In the genomic region with DNA sequence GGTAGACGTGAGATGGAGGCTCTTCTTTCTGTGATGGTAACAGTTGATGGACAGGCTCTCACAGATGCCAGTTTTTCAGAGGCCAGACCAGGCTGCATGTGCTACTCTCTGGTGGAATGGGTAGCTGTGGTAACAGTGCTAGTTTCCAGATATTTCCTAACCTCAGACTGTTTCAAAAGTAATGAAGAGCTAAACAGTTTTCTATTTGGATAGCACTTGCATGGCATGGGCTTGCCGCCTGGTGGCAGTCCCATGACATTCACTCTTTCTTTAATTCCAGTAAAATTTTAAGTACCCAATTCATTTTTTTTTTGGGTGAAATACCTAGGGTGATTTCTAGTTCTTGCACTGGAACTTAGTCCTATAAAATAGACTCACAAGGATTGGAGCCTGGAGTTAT, we compare ENCODE assay signal across 24 cellular contexts.
A peak's percentile ranks its signal among the peaks of the same experiment; 100 is the strongest.
DNase-seq lines count a peak whose midpoint lies in the region; ATAC-seq and TF ChIP-seq lines count a peak whose summit lies in the region.
"Had no signal": no experiment of that assay in that cellular context is flagged by ENCODE, and none has a peak within 500 bp of the region (broad histone marks: within the 10 kb centered on the region; RNA-seq: fewer than 3 reads in every experiment).

No MANE protein-coding gene starts in this region.

- H3K4ac ChIP-seq in mesendoderm (ENCODE audit: low read depth, low read length): no peak overlapping the region

- BruUV-seq in A673 (replicated peaks; lab: Mats Ljungman, UMichigan): no TSS peak

- no peak overlapping the region for H2BK5ac ChIP-seq in mesendoderm (ENCODE audit: low read length)

- no peak overlapping the region for H2BK15ac ChIP-seq in mesendoderm (replicated peaks; ENCODE audit: low read depth)

- H3K23ac ChIP-seq in mesendoderm (ENCODE audit: low read length): no peak overlapping the region

- no peak overlapping the region for H4K5ac ChIP-seq in mesendoderm (ENCODE audit: low read length)

- no peak overlapping the region for H3K4me2 ChIP-seq in mesendoderm (ENCODE audit: low read length)
- H3K4me2 ChIP-seq: PC-9 had no signal

- no peak for TF ChIP-seq POLR2A in heart left ventricle (IDR thresholded peaks at IDR 0.05)

- POLR2A ChIA-PET in A673 (lab: Charles Lee; ENCODE audit: low non-redundant PET): no interaction called here

- no peak overlapping the region for H3K18ac ChIP-seq in mesendoderm (ENCODE audit: low read length)

- DNase-seq in BE2C (no peak), LNCaP clone FGC (ENCODE audit: low read depth) (no peak), cardiac fibroblast (ENCODE audit: low read depth in 2 of 2) (peak in 1 of 2 donors; percentile 12), mesendoderm (peak; percentile 16), A673 (ENCODE audit: low spot score) (no peak), heart left ventricle (no peak), NCI-H1092 treated with DMSO at 0.1 percent for 48 hours (lab: John Stamatoyannopoulos, UW) (no peak)
- DNase-seq in stimulated activated CD4-positive, alpha-beta T cell treated with anti-CD3 and anti-CD28 coated beads, Interleukin-2, amount 100 ng/mL, for 48 hours: no peak
- DNase-seq: activated CD4-positive, alpha-beta T cell treated with anti-CD3 and anti-CD28 coated beads for 1 hour; activated CD8-positive, alpha-beta memory T cell treated with anti-CD3 and anti-CD28 coated beads, Interleukin-2, amount 10 ng/mL, durations not matched to agents 7 days and 5 days; activated gamma-delta T cell treated with Interleukin-2 at 50 U/mL for 16 hours; anterior cingulate cortex; CD8-positive, alpha-beta memory T cell; DMS79 treated with DMSO at 0.1 percent for 48 hours; left colon; mucosa of descending colon; NCI-H2029; NCI-H526; PC-9; right cardiac atrium; T-helper 9 cell; trophoblast cell had no signal

- no peak overlapping the region for H3K56ac ChIP-seq in mesendoderm (ENCODE audit: low read length)

- no peak overlapping the region for H2BK120ac ChIP-seq in mesendoderm (ENCODE audit: low read depth, low read length)

- H3K27me3 ChIP-seq in BE2C (no peaks in the 10 kb centered on the region), mesendoderm (ENCODE audit: insufficient read depth, low read length, poor library complexity) (no peaks in the 10 kb centered on the region), A673 (replicated peaks; ENCODE audit: insufficient read depth, low read depth, low read length, poor library complexity) (no peaks in the 10 kb centered on the region), heart left ventricle (no peaks in the 10 kb centered on the region)
- H3K27me3 ChIP-seq: neutrophil had no signal

- H3K79me1 ChIP-seq in mesendoderm (ENCODE audit: low read length): no peaks in the 10 kb centered on the region

- H3K27ac ChIP-seq in mesendoderm (ENCODE audit: low read depth, low read length) (no peak overlapping the region), A673 (ENCODE audit: low read depth, low read length, poor library complexity, severe bottlenecking) (no peak overlapping the region), heart left ventricle (no peak overlapping the region)
- H3K27ac ChIP-seq: neutrophil, PC-9, SK-N-MC had no signal

- no peaks in the 10 kb centered on the region for H3K79me2 ChIP-seq in mesendoderm (ENCODE audit: control insufficient read depth, insufficient read depth, low read length)

- no peak overlapping the region for H4K8ac ChIP-seq in mesendoderm (ENCODE audit: low read depth, low read length)

- H3K4me1 ChIP-seq in BE2C (no peaks in the 10 kb centered on the region), mesendoderm (ENCODE audit: control insufficient read depth, low read depth, low read length) (no peaks in the 10 kb centered on the region), A673 (ENCODE audit: insufficient read depth, low read length, poor library complexity, severe bottlenecking) (no peaks in the 10 kb centered on the region), heart left ventricle (no peaks in the 10 kb centered on the region)

- no peak for ATAC-seq in heart left ventricle
- ATAC-seq: activated CD8-positive, alpha-beta memory T cell treated with anti-CD3 and anti-CD28 coated beads, Interleukin-2, amount 10 ng/mL, durations not matched to agents 7 days and 5 days; left colon; mucosa of descending colon; right cardiac atrium had no signal

- H3K9me3 ChIP-seq in BE2C: no peaks in the 10 kb centered on the region
- H3K9me3 ChIP-seq in A673 (ENCODE audit: low read depth, low read length, poor library complexity, severe bottlenecking): no peaks in the 10 kb centered on the region
- H3K9me3 ChIP-seq in heart left ventricle: no peaks in the 10 kb centered on the region
- H3K9me3 ChIP-seq: mucosa of descending colon, neutrophil had no signal

- no peak overlapping the region for H3K4me3 ChIP-seq in BE2C (ENCODE audit: low read depth, low read length)
- H3K4me3 ChIP-seq in LNCaP clone FGC (ENCODE audit: low read depth, low read length): no peak overlapping the region
- H3K4me3 ChIP-seq in cardiac fibroblast (replicated peaks in 1 of 2; ENCODE audit: low read depth in 2 of 2, low read length in 2 of 2): no peak overlapping the region
- no peak overlapping the region for H3K4me3 ChIP-seq in mesendoderm (ENCODE audit: low read length)
- H3K4me3 ChIP-seq in A673 (ENCODE audit: low read depth, low read length, poor library complexity, severe bottlenecking): no peak overlapping the region
- no peak overlapping the region for H3K4me3 ChIP-seq in heart left ventricle
- H3K4me3 ChIP-seq: mucosa of descending colon, PC-9, SK-N-MC had no signal

- intact Hi-C loops in A673 (cut with micrococcal nuclease; ENCODE audit: unreplicated experiment): no loop called here
- intact Hi-C loops in heart left ventricle (cut with DNase I): no loop called here

- CTCF ChIA-PET in A673 (lab: Charles Lee): no interaction called here

- H2AK5ac ChIP-seq in mesendoderm (ENCODE audit: low read length): no peak overlapping the region

- no peak overlapping the region for H3K9ac ChIP-seq in mesendoderm (ENCODE audit: low read length)

- TF ChIP-seq CTCF in BE2C (IDR thresholded peaks at IDR 0.05; ENCODE audit: low read depth, low read length): peak; percentile 32
- peak; percentile 39 for TF ChIP-seq CTCF in LNCaP clone FGC (IDR thresholded peaks at IDR 0.05; ENCODE audit: control insufficient read depth, extremely low read depth, insufficient read depth)
- TF ChIP-seq CTCF in cardiac fibroblast (IDR thresholded peaks at IDR 0.05; ENCODE audit: low read depth, low read length): peak; percentile 35
- no peak for TF ChIP-seq CTCF in A673 (conservative IDR thresholded peaks at IDR 0.05; ENCODE audit: low read depth, low read length)
- no peak for TF ChIP-seq CTCF in heart left ventricle (IDR thresholded peaks at IDR 0.05)

- H3K36me3 ChIP-seq in BE2C: no peaks in the 10 kb centered on the region
- no peaks in the 10 kb centered on the region for H3K36me3 ChIP-seq in mesendoderm (ENCODE audit: control insufficient read depth, insufficient read depth, low read length)
- no peaks in the 10 kb centered on the region for H3K36me3 ChIP-seq in A673 (ENCODE audit: insufficient read depth, low read length, poor library complexity, severe bottlenecking)
- H3K36me3 ChIP-seq in heart left ventricle: no peaks in the 10 kb centered on the region
- H3K36me3 ChIP-seq: neutrophil had no signal

- no CpG with 5 or more reads among the region's 2 CpGs for WGBS in mesendoderm (ENCODE audit: extremely low coverage, insufficient coverage, low lambda C conversion rate)
- 73 to 86% (median 78%) methylated on average over 2 of the region's 2 CpGs for WGBS in heart left ventricle, 4 donors

Comparison
In these comparisons a context has a peak if more than half of its experiments do, and no peak if none do; other contexts are left out.
1. CTCF ChIP-seq: peak in BE2C (single experiment), LNCaP clone FGC (single experiment) and cardiac fibroblast (single experiment); none in A673 (single experiment) and heart left ventricle (0 of 12).